Comparison of ENCODE assay signal across 1 cellular context in genomic region chr15:31353931-31354330, GRCh38.
TF ChIP-seq lines count a peak whose summit lies in the region.

No MANE protein-coding gene starts in this region.

TF ChIP-seq in GM12878, 131 proteins besides CTCF, POLR2A, EP300 and RAD21 (continued from another document):
- TF ChIP-seq, protein P1, sequence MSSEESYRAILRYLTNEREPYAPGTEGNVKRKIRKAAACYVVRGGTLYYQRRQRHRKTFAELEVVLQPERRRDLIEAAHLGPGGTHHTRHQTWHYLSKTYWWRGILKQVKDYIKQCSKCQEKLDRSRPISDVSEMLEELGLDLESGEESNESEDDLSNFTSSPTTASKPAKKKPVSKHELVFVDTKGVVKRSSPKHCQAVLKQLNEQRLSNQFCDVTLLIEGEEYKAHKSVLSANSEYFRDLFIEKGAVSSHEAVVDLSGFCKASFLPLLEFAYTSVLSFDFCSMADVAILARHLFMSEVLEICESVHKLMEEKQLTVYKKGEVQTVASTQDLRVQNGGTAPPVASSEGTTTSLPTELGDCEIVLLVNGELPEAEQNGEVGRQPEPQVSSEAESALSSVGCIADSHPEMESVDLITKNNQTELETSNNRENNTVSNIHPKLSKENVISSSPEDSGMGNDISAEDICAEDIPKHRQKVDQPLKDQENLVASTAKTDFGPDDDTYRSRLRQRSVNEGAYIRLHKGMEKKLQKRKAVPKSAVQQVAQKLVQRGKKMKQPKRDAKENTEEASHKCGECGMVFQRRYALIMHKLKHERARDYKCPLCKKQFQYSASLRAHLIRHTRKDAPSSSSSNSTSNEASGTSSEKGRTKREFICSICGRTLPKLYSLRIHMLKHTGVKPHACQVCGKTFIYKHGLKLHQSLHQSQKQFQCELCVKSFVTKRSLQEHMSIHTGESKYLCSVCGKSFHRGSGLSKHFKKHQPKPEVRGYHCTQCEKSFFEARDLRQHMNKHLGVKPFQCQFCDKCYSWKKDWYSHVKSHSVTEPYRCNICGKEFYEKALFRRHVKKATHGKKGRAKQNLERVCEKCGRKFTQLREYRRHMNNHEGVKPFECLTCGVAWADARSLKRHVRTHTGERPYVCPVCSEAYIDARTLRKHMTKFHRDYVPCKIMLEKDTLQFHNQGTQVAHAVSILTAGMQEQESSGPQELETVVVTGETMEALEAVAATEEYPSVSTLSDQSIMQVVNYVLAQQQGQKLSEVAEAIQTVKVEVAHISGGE (CRISPR knock-in tag; IDR thresholded peaks at IDR 0.05), result no peak
- TF ChIP-seq NR2F1 (conservative IDR thresholded peaks at IDR 0.05), result no peak
